1 cellular context compared by ENCODE assay signal in the genomic region with DNA sequence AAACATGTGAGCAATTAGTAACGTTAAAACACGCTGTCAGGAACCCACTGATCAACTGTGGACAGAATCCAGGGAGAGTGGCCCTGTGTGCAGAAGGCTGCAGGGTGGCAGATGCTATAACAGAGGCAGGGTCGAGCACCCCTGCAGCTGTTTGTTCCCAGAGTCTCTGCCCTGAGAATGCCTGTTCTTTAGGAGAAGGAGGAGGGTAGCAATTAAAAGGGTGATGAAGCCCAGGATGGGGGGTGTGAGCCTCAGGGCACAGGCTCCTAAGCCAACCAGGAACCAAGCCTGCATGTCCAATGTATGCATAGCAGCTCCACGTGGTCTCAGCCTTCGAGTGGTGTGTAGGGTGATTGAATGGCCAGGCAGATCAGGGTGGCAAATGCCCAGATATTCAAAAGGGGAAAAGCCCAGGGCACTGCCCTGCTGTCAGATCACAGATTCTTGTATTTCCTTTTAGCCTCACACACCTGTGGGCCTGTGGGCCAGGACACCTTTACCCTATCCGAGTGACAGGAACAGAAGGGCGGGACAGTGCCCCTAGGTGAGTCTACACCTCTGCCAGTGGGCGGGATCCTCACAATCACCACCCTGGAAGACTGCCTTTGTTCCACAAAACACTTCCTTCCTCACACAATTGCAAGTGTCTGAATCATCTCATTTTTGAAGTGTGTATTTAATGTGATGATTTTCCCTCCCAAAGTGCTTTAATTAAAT.
TF ChIP-seq lines count a peak whose summit lies in the region.

No MANE protein-coding gene starts in this region.

TF ChIP-seq in IMR-90, 13 proteins besides CTCF, POLR2A, EP300 and RAD21:
- no peak for TF ChIP-seq CEBPB (IDR thresholded peaks at IDR 0.05; ENCODE audit: low read depth, low read length)
- no peak for TF ChIP-seq CHD1 (IDR thresholded peaks at IDR 0.05; ENCODE audit: low read depth, low read length)
- TF ChIP-seq, protein P1, sequence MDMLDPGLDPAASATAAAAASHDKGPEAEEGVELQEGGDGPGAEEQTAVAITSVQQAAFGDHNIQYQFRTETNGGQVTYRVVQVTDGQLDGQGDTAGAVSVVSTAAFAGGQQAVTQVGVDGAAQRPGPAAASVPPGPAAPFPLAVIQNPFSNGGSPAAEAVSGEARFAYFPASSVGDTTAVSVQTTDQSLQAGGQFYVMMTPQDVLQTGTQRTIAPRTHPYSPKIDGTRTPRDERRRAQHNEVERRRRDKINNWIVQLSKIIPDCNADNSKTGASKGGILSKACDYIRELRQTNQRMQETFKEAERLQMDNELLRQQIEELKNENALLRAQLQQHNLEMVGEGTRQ (IDR thresholded peaks at IDR 0.05; ENCODE audit: low read depth, low read length): no peak
- no peak for TF ChIP-seq RCOR1 (IDR thresholded peaks at IDR 0.05; ENCODE audit: insufficient replicate concordance, low read length)
- no peak for TF ChIP-seq FOS (IDR thresholded peaks at IDR 0.05; ENCODE audit: low read depth, low read length)
- no peak for TF ChIP-seq SMC3 (IDR thresholded peaks at IDR 0.05; ENCODE audit: low read depth, low read length)
- no peak for TF ChIP-seq MAFK (IDR thresholded peaks at IDR 0.05; ENCODE audit: low read depth, low read length)
- TF ChIP-seq, protein P2, sequence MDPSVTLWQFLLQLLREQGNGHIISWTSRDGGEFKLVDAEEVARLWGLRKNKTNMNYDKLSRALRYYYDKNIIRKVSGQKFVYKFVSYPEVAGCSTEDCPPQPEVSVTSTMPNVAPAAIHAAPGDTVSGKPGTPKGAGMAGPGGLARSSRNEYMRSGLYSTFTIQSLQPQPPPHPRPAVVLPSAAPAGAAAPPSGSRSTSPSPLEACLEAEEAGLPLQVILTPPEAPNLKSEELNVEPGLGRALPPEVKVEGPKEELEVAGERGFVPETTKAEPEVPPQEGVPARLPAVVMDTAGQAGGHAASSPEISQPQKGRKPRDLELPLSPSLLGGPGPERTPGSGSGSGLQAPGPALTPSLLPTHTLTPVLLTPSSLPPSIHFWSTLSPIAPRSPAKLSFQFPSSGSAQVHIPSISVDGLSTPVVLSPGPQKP (IDR thresholded peaks at IDR 0.05; ENCODE audit: borderline replicate concordance, low read depth, low read length): no peak
- no peak for TF ChIP-seq MAZ (IDR thresholded peaks at IDR 0.05; ENCODE audit: borderline replicate concordance, low read depth, low read length)
- no peak for TF ChIP-seq NFE2L2 (IDR thresholded peaks at IDR 0.05; ENCODE audit: low read depth, low read length)
- no peak for TF ChIP-seq BHLHE40 (IDR thresholded peaks at IDR 0.05; ENCODE audit: low read depth, low read length)
- TF ChIP-seq RFX5 (IDR thresholded peaks at IDR 0.05; ENCODE audit: low read depth, low read length): no peak
- TF ChIP-seq MXI1 (IDR thresholded peaks at IDR 0.05; ENCODE audit: borderline replicate concordance, low read depth, low read length): no peak
